ENCODE assay signal across 1 cellular context in the genomic region with DNA sequence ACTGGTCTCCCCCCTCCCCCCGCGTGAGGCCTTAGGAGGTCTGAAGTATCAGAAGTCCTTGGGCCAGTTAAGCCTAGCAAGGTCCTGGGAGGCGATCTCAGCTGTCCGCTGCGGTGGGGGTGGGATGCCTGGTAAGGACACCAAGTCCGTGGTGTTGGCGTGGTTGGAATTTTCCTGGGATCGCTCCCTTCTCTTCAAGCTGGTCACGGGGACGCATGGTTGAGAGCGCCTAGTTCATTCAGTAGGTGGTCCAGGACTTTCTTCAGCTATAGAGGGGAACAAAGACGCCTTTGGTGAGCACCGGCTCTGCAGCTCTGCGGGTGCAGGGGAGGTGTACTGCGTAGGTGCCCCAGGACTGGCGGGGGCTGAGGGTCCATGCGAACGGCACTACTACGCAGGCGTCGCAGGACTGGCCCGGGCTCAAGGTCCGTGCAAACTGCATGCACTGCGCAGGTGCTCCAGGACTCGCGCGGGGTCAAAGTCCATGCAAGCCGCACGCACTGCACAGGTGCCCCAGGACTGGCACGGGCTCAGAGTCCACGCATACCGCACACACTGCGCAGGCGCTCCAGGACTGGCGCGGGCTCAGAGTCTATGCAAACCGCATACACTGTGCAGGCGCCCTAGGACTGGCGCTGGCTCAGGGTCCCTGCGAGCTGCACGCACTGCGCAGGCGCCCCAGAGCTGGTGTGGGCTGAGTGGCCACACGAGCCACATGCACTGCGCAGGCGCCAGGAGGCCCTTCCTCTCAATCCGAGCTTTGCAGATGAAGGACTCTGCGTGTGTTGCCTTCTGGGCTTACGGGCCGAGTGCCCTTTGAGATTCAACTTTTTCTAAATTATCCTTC.
TF ChIP-seq lines count a peak whose summit lies in the region.

No MANE protein-coding gene starts in this region.

TF ChIP-seq in K562, 482 proteins besides CTCF, POLR2A, EP300 and RAD21:
- TF ChIP-seq NCOA1 (IDR thresholded peaks at IDR 0.05; ENCODE audit: low read depth) = no peak
- 0 out of 2 replicates have a peak, but pooled peaks have one; percentile 35 for TF ChIP-seq POLR2G (IDR thresholded peaks at IDR 0.05; ENCODE audit: low read depth, low read length)
- TF ChIP-seq MTF1 (CRISPR knock-in tag; IDR thresholded peaks at IDR 0.05; ENCODE audit: borderline replicate concordance) = no peak
- TF ChIP-seq ZC3H4 (CRISPR knock-in tag; IDR thresholded peaks at IDR 0.05; ENCODE audit: borderline replicate concordance) = no peak
- peak; percentile 51; the same call in 1 of the 2 replicates for TF ChIP-seq RBFOX2 (IDR thresholded peaks at IDR 0.05; ENCODE audit: low read depth, low read length)
- TF ChIP-seq ZBTB33 (CRISPR knock-in tag; IDR thresholded peaks at IDR 0.05) = peak; percentile 87
